ENCODE assay signal across 1 cellular context in genomic region chr2:230871361-230872150, GRCh38.
TF ChIP-seq lines count a peak whose summit lies in the region.

No MANE protein-coding gene starts in this region.

TF ChIP-seq in H1, 55 proteins besides CTCF, POLR2A, EP300 and RAD21:
- TF ChIP-seq SP1 (IDR thresholded peaks at IDR 0.05; ENCODE audit: low read depth, low read length): no peak
TF ChIP-seq in H1: peak in this region for 0.
